In genomic region chr1:90534116-90534515, GRCh38 we compare ENCODE assay signal across 24 cellular contexts.
"Had no signal": no experiment of that assay in that cellular context is flagged by ENCODE, and none has a peak within 500 bp of the region (broad histone marks: within the 10 kb centered on the region; RNA-seq: fewer than 3 reads in every experiment).

No MANE protein-coding gene starts in this region.

- H3K9me3 Mint-ChIP-seq: activated CD8-positive, alpha-beta T cell treated with anti-CD3 and anti-CD28 coated beads for 36 hours; activated T-cell treated with anti-CD3 and anti-CD28 coated beads, Interleukin-2, amount 50 U/mL, for 4 hours; activated T-helper 2 cell treated with anti-CD3 and anti-CD28 coated beads, Interferon-gamma antibody, Interleukin-2, Interleukin-4, amounts not matched to agents 10 μg/mL and 5 μg/mL and 100 μg/mL, durations not matched to agents 14 hours and 24 hours and 36 hours; central memory CD8-positive, alpha-beta T cell; dendritic cell treated with granulocyte-macrophage colony-stimulating factor and Interleukin-4, amounts not matched to agents 40 ng/mL and 50 ng/mL, for 4 days; mesothelial cell of epicardium; naive B cell; T-helper 1 cell treated with Interleukin-12 subunit alpha and Interleukin-12 subunit beta and Interleukin-4 antibody, amounts not matched to agents 30 μg/mL and 1 μg/mL, for 36 hours had no signal

- H3K36me3 Mint-ChIP-seq: activated naive CD8-positive, alpha-beta T cell; mesothelial cell of epicardium; naive B cell had no signal

- H3K36me3 ChIP-seq: gastrocnemius medialis, tibial nerve had no signal

- H3K9me3 ChIP-seq: gastrocnemius medialis, tibial nerve had no signal

- H3K4me1 ChIP-seq: gastrocnemius medialis, tibial nerve had no signal

- H3K27ac Mint-ChIP-seq: activated CD8-positive, alpha-beta T cell treated with anti-CD3 and anti-CD28 coated beads for 36 hours; activated naive CD8-positive, alpha-beta T cell; dendritic cell treated with granulocyte-macrophage colony-stimulating factor and Interleukin-4, amounts not matched to agents 40 ng/mL and 50 ng/mL, for 4 days; mesothelial cell of epicardium; naive B cell; T-helper 1 cell treated with Interleukin-12 subunit alpha and Interleukin-12 subunit beta and Interleukin-4 antibody, amounts not matched to agents 30 μg/mL and 1 μg/mL, for 36 hours had no signal

- ATAC-seq: activated CD8-positive, alpha-beta T cell treated with anti-CD3 and anti-CD28 coated beads for 36 hours; activated T-cell treated with anti-CD3 and anti-CD28 coated beads, Interleukin-2, amount 50 U/mL, for 4 hours; gastrocnemius medialis; left cardiac atrium; left ventricle myocardium superior; right cardiac atrium had no signal

- H3K4me3 ChIP-seq: gastrocnemius medialis, tibial nerve had no signal

- DNase-seq: activated CD4-positive, alpha-beta T cell treated with anti-CD3 and anti-CD28 coated beads for 1 hour; activated CD4-positive, alpha-beta T cell treated with anti-CD3 and anti-CD28 coated beads, Interleukin-2, amount 50 U/mL, for 1 hour; activated CD8-positive, alpha-beta T cell treated with anti-CD3 and anti-CD28 coated beads for 36 hours; activated T-cell treated with anti-CD3 and anti-CD28 coated beads, Interleukin-2, amount 50 U/mL, for 4 hours; anterior cingulate cortex; effector CD8-positive, alpha-beta T cell; gastrocnemius medialis; glutamatergic neuron; islet precursor cell; left cardiac atrium; left ventricle myocardium superior; naive B cell; posterior cingulate gyrus; right cardiac atrium; stimulated activated CD4-positive, alpha-beta T cell treated with anti-CD3 and anti-CD28 coated beads, Interleukin-15, amount 100 ng/mL, for 24 hours; stimulated activated naive CD4-positive, alpha-beta T cell treated with Interleukin-2 at 50 U/mL for 16 hours; T1000 had no signal

- H3K4me3 Mint-ChIP-seq: activated CD8-positive, alpha-beta T cell treated with anti-CD3 and anti-CD28 coated beads for 36 hours; activated naive CD8-positive, alpha-beta T cell; activated T-cell treated with anti-CD3 and anti-CD28 coated beads, Interleukin-2, amount 50 U/mL, for 4 hours; central memory CD8-positive, alpha-beta T cell; dendritic cell treated with granulocyte-macrophage colony-stimulating factor and Interleukin-4, amounts not matched to agents 40 ng/mL and 50 ng/mL, for 4 days; mesothelial cell of epicardium; naive B cell; T-helper 1 cell treated with Interleukin-12 subunit alpha and Interleukin-12 subunit beta and Interleukin-4 antibody, amounts not matched to agents 30 μg/mL and 1 μg/mL, for 36 hours had no signal

- H3K4me1 Mint-ChIP-seq: central memory CD8-positive, alpha-beta T cell; mesothelial cell of epicardium; naive B cell had no signal

- H3K27me3 ChIP-seq: gastrocnemius medialis, tibial nerve had no signal

- H3K27ac ChIP-seq: gastrocnemius medialis, tibial nerve had no signal
